ENCODE assay signal across 1 cellular context in the genomic region with DNA sequence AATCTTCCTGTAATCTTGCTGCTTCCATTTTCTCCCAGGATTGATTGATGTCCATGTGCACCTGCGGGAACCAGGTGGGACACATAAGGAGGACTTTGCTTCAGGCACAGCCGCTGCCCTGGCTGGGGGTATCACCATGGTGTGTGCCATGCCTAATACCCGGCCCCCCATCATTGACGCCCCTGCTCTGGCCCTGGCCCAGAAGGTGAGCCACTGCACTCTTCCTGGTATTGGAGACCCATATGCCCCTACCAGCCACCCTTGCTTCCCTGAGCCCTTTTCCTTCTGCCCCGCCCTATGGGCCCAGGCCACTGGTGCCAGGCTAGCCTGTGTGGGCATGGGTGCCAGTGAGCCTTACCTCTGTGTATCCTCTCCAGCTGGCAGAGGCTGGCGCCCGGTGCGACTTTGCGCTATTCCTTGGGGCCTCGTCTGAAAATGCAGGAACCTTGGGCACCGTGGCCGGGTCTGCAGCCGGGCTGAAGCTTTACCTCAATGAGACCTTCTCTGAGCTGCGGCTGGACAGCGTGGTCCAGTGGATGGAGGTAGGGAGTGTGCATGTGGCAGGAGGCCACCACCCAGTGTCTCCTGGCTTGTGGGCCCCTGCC.
TF ChIP-seq lines count a peak whose summit lies in the region.

No MANE protein-coding gene starts in this region.

TF ChIP-seq in HepG2, 621 proteins besides CTCF, POLR2A, EP300 and RAD21:
- TF ChIP-seq AGO2 (optimal IDR thresholded peaks at IDR 0.05; ENCODE audit: low read depth, low read length) (peak; percentile 77), NR3C1 (CRISPR knock-in tag; IDR thresholded peaks at IDR 0.05) (no peak)
